10 cellular contexts compared by ENCODE assay signal in the genomic region with DNA sequence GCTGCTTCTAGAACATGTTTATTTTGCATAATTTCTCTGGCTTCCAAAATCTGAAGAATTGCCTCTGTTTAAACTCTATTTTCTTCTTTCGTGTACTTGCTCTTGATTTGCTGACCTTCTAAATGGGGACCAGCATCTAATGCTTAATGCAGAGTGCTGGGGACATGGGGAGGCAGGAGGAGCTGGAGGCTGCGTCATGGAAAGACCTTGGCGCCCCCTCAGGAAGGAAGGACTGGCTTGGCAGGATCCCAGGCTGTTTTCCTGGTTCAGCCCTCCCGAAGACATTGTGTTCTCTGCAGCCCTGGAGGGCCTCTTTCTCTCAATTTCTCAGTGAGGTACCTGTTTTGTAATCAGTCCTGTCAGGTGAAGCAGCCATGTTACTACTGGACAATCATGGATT. TPM values are rescaled to one million over a fixed set of nuclear protein-coding genes. Genes with fewer than 3 reads are reported as not detected.
DNase-seq lines count a peak whose midpoint lies in the region; ATAC-seq and TF ChIP-seq lines count a peak whose summit lies in the region.
"Had no signal": no experiment of that assay in that cellular context is flagged by ENCODE, and none has a peak within 500 bp of the region (broad histone marks: within the 10 kb centered on the region; RNA-seq: fewer than 3 reads in every experiment).

No MANE protein-coding gene starts in this region.

- H3K4me1 ChIP-seq in vagina: peaks cover 35% of the 10 kb centered on the region

- intact Hi-C loops in vagina (cut with DNase I): no loop called here

- peaks cover 2% of the 10 kb centered on the region for H3K9me3 Mint-ChIP-seq in activated naive CD4-positive, alpha-beta T cell treated with anti-CD3 and anti-CD28 coated beads, Interleukin-2, amount 10 ng/mL, durations not matched to agents 7 days and 5 days

- peak overlapping the region; percentile 88 for H3K27ac ChIP-seq in vagina
- H3K27ac ChIP-seq: SK-N-MC had no signal

- CTCF ChIA-PET in activated naive CD4-positive, alpha-beta T cell treated with anti-CD3 and anti-CD28 coated beads, Interleukin-2, amount 10 ng/mL, durations not matched to agents 7 days and 5 days (lab: Charles Lee): interaction anchor here (1.0 kb wide), 1 partner anchor 148 kb away, joined by 3 read pairs; no protein-coding TSS in a partner anchor

- no peaks in the 10 kb centered on the region for H3K27me3 Mint-ChIP-seq in activated naive CD4-positive, alpha-beta T cell treated with anti-CD3 and anti-CD28 coated beads, Interleukin-2, amount 10 ng/mL, durations not matched to agents 7 days and 5 days

- no peak for TF ChIP-seq CTCF in vagina (IDR thresholded peaks at IDR 0.05)

- no peak for DNase-seq in activated naive CD4-positive, alpha-beta T cell treated with anti-CD3 and anti-CD28 coated beads, Interleukin-2, amount 10 ng/mL, durations not matched to agents 7 days and 5 days
- DNase-seq in activated naive CD4-positive, alpha-beta T cell (lab: John Stamatoyannopoulos, UW): no peak
- DNase-seq in dermis blood vessel endothelial cell: peak; percentile 98
- DNase-seq in medulla oblongata (ENCODE audit: extremely low spot score): peak; percentile 23
- DNase-seq in vagina (ENCODE audit: extremely low spot score in 2 of 2): peak in 1 of 2 donors; percentile 95
- DNase-seq in NCI-H510A treated with DMSO at 0.1 percent for 48 hours (lab: John Stamatoyannopoulos, UW): no peak
- DNase-seq in anterior cingulate cortex (lab: John Stamatoyannopoulos, UW): no peak

- H3K36me3 ChIP-seq in vagina: no peaks in the 10 kb centered on the region

- TF ChIP-seq POLR2A in vagina (IDR thresholded peaks at IDR 0.05): no peak

- H3K27ac Mint-ChIP-seq in activated naive CD4-positive, alpha-beta T cell treated with anti-CD3 and anti-CD28 coated beads, Interleukin-2, amount 10 ng/mL, durations not matched to agents 7 days and 5 days: peak overlapping the region; percentile 75
- H3K27ac Mint-ChIP-seq: mesothelial cell of epicardium had no signal

- H3K36me3 Mint-ChIP-seq in activated naive CD4-positive, alpha-beta T cell treated with anti-CD3 and anti-CD28 coated beads, Interleukin-2, amount 10 ng/mL, durations not matched to agents 7 days and 5 days: peaks cover 68% of the 10 kb centered on the region

- no peak overlapping the region for H3K4me3 ChIP-seq in vagina
- H3K4me3 ChIP-seq: SK-N-MC had no signal

- peaks cover 71% of the 10 kb centered on the region for H3K4me1 Mint-ChIP-seq in activated naive CD4-positive, alpha-beta T cell treated with anti-CD3 and anti-CD28 coated beads, Interleukin-2, amount 10 ng/mL, durations not matched to agents 7 days and 5 days

- peak overlapping the region; percentile 87 for H3K4me3 Mint-ChIP-seq in activated naive CD4-positive, alpha-beta T cell treated with anti-CD3 and anti-CD28 coated beads, Interleukin-2, amount 10 ng/mL, durations not matched to agents 7 days and 5 days
- H3K4me3 Mint-ChIP-seq: mesothelial cell of epicardium had no signal

- H3K27me3 ChIP-seq in vagina: no peaks in the 10 kb centered on the region

- ATAC-seq in GM19455 (IDR thresholded peaks at IDR 0.05; ENCODE audit: unreplicated experiment): no peak

- H3K9me3 ChIP-seq in vagina: peaks cover 5% of the 10 kb centered on the region

RNA-seq across cellular contexts. Expression of a gene that starts 5.5 kb away (rescaled TPM):
- total RNA-seq in dermis blood vessel endothelial cell (312 and 327 TPM in 2 replicates), vagina (43.0 TPM)

RNA-seq across cellular contexts. Expression of a gene that starts 45.7 kb away (rescaled TPM):
- total RNA-seq in dermis blood vessel endothelial cell (0.33 and 0.34 TPM in 2 replicates), vagina (22.6 TPM)

Comparison
In these comparisons a context has a peak if more than half of its experiments do, and no peak if none do; other contexts are left out.
1. DNase-seq: peak in dermis blood vessel endothelial cell (single experiment) and medulla oblongata (single experiment); none in activated naive CD4-positive, alpha-beta T cell treated with anti-CD3 and anti-CD28 coated beads, Interleukin-2, amount 10 ng/mL, durations not matched to agents 7 days and 5 days (single experiment), activated naive CD4-positive, alpha-beta T cell (0 of 4), NCI-H510A treated with DMSO at 0.1 percent for 48 hours (single experiment) and anterior cingulate cortex (0 of 58).
2. RNA of a gene that starts 45.7 kb away (total RNA-seq): 22.6 TPM in vagina (single experiment); 0.33 to 0.34 TPM in dermis blood vessel endothelial cell; every median in the first group is over 10 times any median in the second.